24 cellular contexts compared by ENCODE assay signal in the genomic region with DNA sequence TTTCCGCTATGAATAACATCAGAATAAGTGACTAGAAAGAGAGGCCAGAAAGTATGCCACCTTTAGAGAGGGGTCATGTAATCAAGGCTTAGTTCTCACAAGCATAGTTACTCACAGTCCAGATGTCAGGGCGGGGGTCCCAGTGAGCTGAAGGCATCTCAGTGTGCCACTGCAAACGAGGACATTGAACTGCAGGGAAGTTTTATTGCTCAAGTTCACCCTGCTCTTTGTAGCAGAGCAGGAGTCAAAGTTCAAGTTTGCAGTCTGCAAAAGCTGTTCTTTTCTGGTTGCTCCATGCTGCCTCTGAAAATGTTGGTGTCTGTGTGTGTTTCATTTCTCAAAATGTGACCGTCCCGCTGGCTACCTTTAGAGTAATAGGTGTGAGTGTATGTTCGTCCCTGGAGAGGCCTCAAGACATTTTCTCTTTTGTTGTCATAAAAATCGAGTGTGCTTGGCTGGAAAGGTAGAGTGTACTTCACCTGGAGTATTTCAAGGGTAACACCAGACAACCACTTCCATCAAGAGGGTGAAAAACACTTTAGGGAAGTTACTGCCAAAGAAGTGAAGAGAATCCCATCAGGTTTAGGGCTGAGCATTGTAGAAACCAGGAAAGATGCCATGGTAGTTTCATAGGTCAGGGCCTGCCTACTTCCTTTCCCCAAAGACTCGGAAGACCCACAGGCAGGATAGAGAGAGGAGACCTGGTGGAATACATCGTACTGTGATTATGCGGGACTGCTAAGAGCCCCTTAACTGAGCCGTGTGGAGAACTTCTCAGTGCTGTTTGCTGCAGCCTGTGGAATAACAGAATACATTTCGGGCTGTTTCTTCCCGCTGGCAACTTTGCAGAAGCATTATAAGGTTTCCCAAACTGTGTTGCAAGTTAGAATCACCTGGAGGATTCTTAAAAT.
DNase-seq lines count a peak whose midpoint lies in the region; ATAC-seq, FAIRE-seq and TF ChIP-seq lines count a peak whose summit lies in the region.
"Had no signal": no experiment of that assay in that cellular context is flagged by ENCODE, and none has a peak within 500 bp of the region (broad histone marks: within the 10 kb centered on the region; RNA-seq: fewer than 3 reads in every experiment).

No MANE protein-coding gene starts in this region.

- H3K79me2 ChIP-seq in keratinocyte (ENCODE audit: control insufficient read depth, insufficient read depth, low read length), result no peaks in the 10 kb centered on the region

- H3K4me1 Mint-ChIP-seq in nephron, result peaks cover 1% of the 10 kb centered on the region

- H3K4me3 Mint-ChIP-seq in nephron, result no peak overlapping the region
- H3K4me3 Mint-ChIP-seq: activated naive CD4-positive, alpha-beta T cell treated with anti-CD3 and anti-CD28 coated beads for 36 hours; activated T-cell treated with anti-CD3 and anti-CD28 coated beads, Interleukin-2, amount 50 U/mL, for 24 hours had no signal

- no peaks in the 10 kb centered on the region for H3K9me3 Mint-ChIP-seq in nephron
- H3K9me3 Mint-ChIP-seq: activated naive CD4-positive, alpha-beta T cell treated with anti-CD3 and anti-CD28 coated beads for 36 hours; activated T-cell treated with anti-CD3 and anti-CD28 coated beads, Interleukin-2, amount 50 U/mL, for 24 hours had no signal

- dilution Hi-C loops in keratinocyte (cut with MboI; ENCODE audit: extremely low pct_ligation_motif_present, low sequenced_read_pairs), result no loop called here

- no peaks in the 10 kb centered on the region for H4K20me1 ChIP-seq in keratinocyte (ENCODE audit: control insufficient read depth, extremely low read depth, insufficient read depth, low read length)

- TF ChIP-seq CTCF in cardiac muscle cell (IDR thresholded peaks at IDR 0.05; ENCODE audit: low read depth, low read length) (no peak), right atrium auricular region (IDR thresholded peaks at IDR 0.05) (no peak), keratinocyte (optimal IDR thresholded peaks at IDR 0.05 in 1 of 3, IDR thresholded peaks at IDR 0.05 in 1 of 3, conservative IDR thresholded peaks at IDR 0.05 in 1 of 3; ENCODE audit: extremely low read depth in 1 of 3, insufficient read depth in 2 of 3, low read length in 3 of 3) (no peak), nephron (IDR thresholded peaks at IDR 0.05; ENCODE audit: unreplicated experiment in 3 of 3) (no peak)

- H3K36me3 Mint-ChIP-seq in nephron (ENCODE audit: low read depth), result no peaks in the 10 kb centered on the region

- H3K4me3 ChIP-seq in cardiac muscle cell (no peak overlapping the region), right atrium auricular region (no peak overlapping the region), keratinocyte (ENCODE audit: control insufficient read depth in 2 of 3, extremely low read depth in 1 of 3, insufficient read depth in 2 of 3, low read depth in 1 of 3, low read length in 3 of 3) (no peak overlapping the region)
- H3K4me3 ChIP-seq: A549, psoas muscle, spleen, thoracic aorta had no signal

- H3K4me2 ChIP-seq in keratinocyte (ENCODE audit: control insufficient read depth, extremely low read depth, insufficient read depth, low read depth, low read length), result no peak overlapping the region
- H3K4me2 ChIP-seq: A549 had no signal

- H3K4me1 ChIP-seq in cardiac muscle cell (ENCODE audit: low read depth) (peaks cover 15% of the 10 kb centered on the region), right atrium auricular region (no peaks in the 10 kb centered on the region), keratinocyte (ENCODE audit: control insufficient read depth, extremely low read depth, insufficient read depth, low read length) (peaks cover 19% of the 10 kb centered on the region)
- H3K4me1 ChIP-seq: BE2C, psoas muscle, spleen had no signal

- peak; percentile 49 for FAIRE-seq in keratinocyte (lab: Jason Lieb, UNC)
- FAIRE-seq: A549, GM12891 had no signal

- H3K9me1 ChIP-seq in keratinocyte (ENCODE audit: control insufficient read depth, extremely low read depth, insufficient read depth, low read length), result no peaks in the 10 kb centered on the region

- H3K27me3 ChIP-seq in cardiac muscle cell (no peaks in the 10 kb centered on the region), right atrium auricular region (no peaks in the 10 kb centered on the region), keratinocyte (ENCODE audit: control insufficient read depth, extremely low read depth, insufficient read depth, low read length) (no peaks in the 10 kb centered on the region)
- H3K27me3 ChIP-seq: BE2C had no signal

- H3K27ac ChIP-seq in cardiac muscle cell, result peak overlapping the region; percentile 47
- no peak overlapping the region for H3K27ac ChIP-seq in right atrium auricular region
- H3K27ac ChIP-seq in keratinocyte (ENCODE audit: control insufficient read depth, insufficient read depth, low read length), result no peak overlapping the region
- H3K27ac ChIP-seq: A549, psoas muscle, spleen, thoracic aorta had no signal

- H3K9me3 ChIP-seq in cardiac muscle cell (ENCODE audit: low read depth), result no peaks in the 10 kb centered on the region
- no peaks in the 10 kb centered on the region for H3K9me3 ChIP-seq in right atrium auricular region
- H3K9me3 ChIP-seq in keratinocyte (ENCODE audit: control insufficient read depth, low read depth, low read length), result no peaks in the 10 kb centered on the region
- H3K9me3 ChIP-seq: A549, BE2C, psoas muscle, spleen, thoracic aorta had no signal

- H3K27me3 Mint-ChIP-seq in nephron (ENCODE audit: low read depth), result no peaks in the 10 kb centered on the region

- H3K36me3 ChIP-seq in cardiac muscle cell (no peaks in the 10 kb centered on the region), right atrium auricular region (no peaks in the 10 kb centered on the region), keratinocyte (ENCODE audit: control insufficient read depth in 2 of 2, extremely low read depth in 1 of 2, insufficient read depth in 2 of 2, low read length in 2 of 2) (no peaks in the 10 kb centered on the region)
- H3K36me3 ChIP-seq: BE2C, spleen, thoracic aorta had no signal

- DNase-seq in cardiac muscle cell (ENCODE audit: low read depth in 1 of 2, low spot score in 1 of 2) (peak in 1 of 2 donors; percentile 28), right atrium auricular region (ENCODE audit: low spot score) (no peak), keratinocyte (ENCODE audit: low read depth, low spot score) (no peak)
- DNase-seq in activated CD4-positive, alpha-beta T cell treated with anti-CD3 and anti-CD28 coated beads, Interleukin-2, amount 50 U/mL, for 1 hour, result no peak
- DNase-seq in activated CD4-positive, alpha-beta T cell treated with anti-CD3 and anti-CD28 coated beads for 48 hours, result no peak
- DNase-seq: activated CD4-positive, CD25-positive, alpha-beta regulatory T cell; activated naive CD4-positive, alpha-beta T cell treated with anti-CD3 and anti-CD28 coated beads for 36 hours; activated T-cell treated with anti-CD3 and anti-CD28 coated beads, Interleukin-2, amount 50 U/mL, for 24 hours; BE2C; head of caudate nucleus; left ventricle myocardium superior; NCI-H1105; NCI-H526; psoas muscle; spleen; stimulated activated CD4-positive, alpha-beta T cell treated with anti-CD3 and anti-CD28 coated beads, Interleukin-4, amount 100 ng/mL, for 24 hours; stimulated activated naive CD4-positive, alpha-beta T cell treated with Interleukin-2 at 50 U/mL for 16 hours; T-helper 9 cell had no signal

- ATAC-seq in GM19023 (IDR thresholded peaks at IDR 0.05; ENCODE audit: unreplicated experiment) (no peak), HG03354 (IDR thresholded peaks at IDR 0.05; ENCODE audit: poor library complexity, severe bottlenecking, unreplicated experiment) (no peak)
- ATAC-seq: A549, left ventricle myocardium superior, psoas muscle had no signal

- no peak overlapping the region for H3K9ac ChIP-seq in keratinocyte (ENCODE audit: control insufficient read depth, extremely low read depth, insufficient read depth, low read length)

- peak overlapping the region in 2 of 3 experiments; percentile 25 to 70 for H3K27ac Mint-ChIP-seq in nephron
- H3K27ac Mint-ChIP-seq: activated naive CD4-positive, alpha-beta T cell treated with anti-CD3 and anti-CD28 coated beads for 36 hours; activated T-cell treated with anti-CD3 and anti-CD28 coated beads, Interleukin-2, amount 50 U/mL, for 24 hours had no signal

- H2AFZ ChIP-seq in keratinocyte (ENCODE audit: control insufficient read depth, low read length), result no peak overlapping the region
